8 cellular contexts compared by ENCODE assay signal in the genomic region with DNA sequence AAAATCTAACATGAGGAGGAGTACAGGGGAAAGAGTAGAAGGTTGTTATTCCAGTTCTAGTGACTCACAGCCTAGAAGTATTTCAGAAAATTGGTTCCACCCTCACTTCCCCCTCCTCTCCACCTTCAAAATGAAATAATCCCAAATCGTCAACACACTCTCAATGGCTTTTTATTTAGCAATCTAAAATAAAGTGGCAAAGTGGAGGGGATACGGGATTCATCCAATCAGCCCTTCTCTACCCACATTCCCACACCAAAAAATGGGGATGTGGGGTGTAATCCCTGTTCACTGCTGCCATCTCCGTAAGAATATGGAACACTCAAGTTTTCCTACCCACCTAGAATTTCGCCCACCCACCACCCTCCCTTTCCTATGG. TPM values are rescaled to one million over a fixed set of nuclear protein-coding genes. Genes with fewer than 3 reads are reported as not detected.
DNase-seq lines count a peak whose midpoint lies in the region; ATAC-seq, FAIRE-seq and TF ChIP-seq lines count a peak whose summit lies in the region.

No MANE protein-coding gene starts in this region.

- H3K4me1 ChIP-seq in left lung (peaks cover 4 to 39% of the 10 kb centered on the region in 2 donors), thymus (ENCODE audit: control insufficient read depth, insufficient read depth, low read length) (peaks cover 10% of the 10 kb centered on the region)

- FAIRE-seq in bronchial epithelial cell (lab: Jason Lieb, UNC): peak; percentile 40

- peak; percentile 48 for ATAC-seq in left lung
- ATAC-seq in GM18873 (IDR thresholded peaks at IDR 0.05; ENCODE audit: low FRiP score, unreplicated experiment): no peak

- TF ChIP-seq CTCF in bronchial epithelial cell (IDR thresholded peaks at IDR 0.05; ENCODE audit: insufficient read depth, low read length, severe bottlenecking) (no peak), left lung (IDR thresholded peaks at IDR 0.05) (no peak)

- H3K36me3 ChIP-seq in bronchial epithelial cell (ENCODE audit: control insufficient read depth, insufficient read depth, low read length): no peaks in the 10 kb centered on the region
- no peaks in the 10 kb centered on the region for H3K36me3 ChIP-seq in left lung
- H3K36me3 ChIP-seq in thymus (ENCODE audit: control insufficient read depth, insufficient read depth): no peaks in the 10 kb centered on the region

- intact Hi-C loops in left lung (cut with DNase I): no loop called here

- no peaks in the 10 kb centered on the region for H3K9me3 ChIP-seq in left lung
- no peaks in the 10 kb centered on the region for H3K9me3 ChIP-seq in thymus (ENCODE audit: control insufficient read depth)

- DNase-seq in EL (peak; percentile 49), MV-4-11 (lab: John Stamatoyannopoulos, UW) (peak; percentile 4), bronchial epithelial cell (ENCODE audit: low read depth) (peak; percentile 77), left lung (no peak), inferior parietal cortex (ENCODE audit: extremely low spot score) (no peak)
- DNase-seq in stimulated activated CD4-positive, alpha-beta T cell treated with anti-CD3 and anti-CD28 coated beads, Interleukin-2, amount 100 ng/mL, for 24 hours: no peak

- no peaks in the 10 kb centered on the region for H3K27me3 ChIP-seq in bronchial epithelial cell (ENCODE audit: control insufficient read depth, insufficient read depth, low read length)
- peaks cover 0 to 99% of the 10 kb centered on the region in 2 donors for H3K27me3 ChIP-seq in left lung
- H3K27me3 ChIP-seq in thymus (ENCODE audit: control insufficient read depth, insufficient read depth): peaks cover 35% of the 10 kb centered on the region

- WGBS in thymus: 10% methylated on average over 4 of the region's 4 CpGs

- peak overlapping the region; percentile 70 for H3K4me3 ChIP-seq in bronchial epithelial cell (ENCODE audit: low read depth, low read length)
- peak overlapping the region; percentile 56 to 64 for H3K4me3 ChIP-seq in left lung
- peak overlapping the region; percentile 75 for H3K4me3 ChIP-seq in thymus (ENCODE audit: low read length)

- H3K27ac ChIP-seq in left lung: peak overlapping the region; percentile 93 to 99
- H3K27ac ChIP-seq in thymus (ENCODE audit: low read depth): peak overlapping the region; percentile 81

RNA-seq across cellular contexts. Expression of gene NCKAP1, which starts 1.0 kb away (rescaled TPM):
- total RNA-seq in bronchial epithelial cell (180 and 214 TPM in 2 replicates), left lung (100 to 1,000 TPM; 119 to 128 TPM)
- polyA plus RNA-seq in thymus: 36.8 TPM

RNA-seq across cellular contexts. Expression of gene DUSP19, which starts 41.3 kb away (rescaled TPM):
- total RNA-seq in bronchial epithelial cell (under 0.01 and 0.38 TPM in 2 replicates), left lung (1 to 10 TPM; 4.2 to 5.9 TPM)
- polyA plus RNA-seq in thymus: 2.0 TPM

Comparison
In these comparisons a context has a peak if more than half of its experiments do, and no peak if none do; other contexts are left out.
1. DNase-seq: peak in EL (single experiment), MV-4-11 (single experiment) and bronchial epithelial cell (single experiment); none in left lung (0 of 2), inferior parietal cortex (single experiment) and stimulated activated CD4-positive, alpha-beta T cell treated with anti-CD3 and anti-CD28 coated beads, Interleukin-2, amount 100 ng/mL, for 24 hours (0 of 2).
2. Peak in every context shown above with its lines, with median percentiles within 50 percentile points of each other: H3K4me3 ChIP-seq.